In genomic region chr4:79050521-79050880, GRCh38 we compare ENCODE assay signal across 13 cellular contexts.
DNase-seq lines count a peak whose midpoint lies in the region; ATAC-seq and TF ChIP-seq lines count a peak whose summit lies in the region.
"Had no signal": no experiment of that assay in that cellular context is flagged by ENCODE, and none has a peak within 500 bp of the region (broad histone marks: within the 10 kb centered on the region; RNA-seq: fewer than 3 reads in every experiment).

No MANE protein-coding gene starts in this region.

- CTCF ChIA-PET in Calu3 (lab: Charles Lee) (no interaction called here), PC-3 (lab: Charles Lee) (interaction anchor here (1.9 kb wide), 1 partner anchor 9 kb away, joined by 7 read pairs; no protein-coding TSS in a partner anchor)
- CTCF ChIA-PET in activated CD4-positive, alpha-beta T cell treated with anti-CD3 and anti-CD28 coated beads, Interleukin-2, amount 10 ng/mL, durations not matched to agents 7 days and 5 days (lab: Charles Lee), result no interaction called here

- H3K9ac ChIP-seq in PC-3 (ENCODE audit: low read length), result no peak overlapping the region
- H3K9ac ChIP-seq in muscle layer of colon (ENCODE audit: low read length), result no peak overlapping the region

- no TSS peak for BruUV-seq in Calu3 (replicated peaks; lab: Mats Ljungman, UMichigan)
- BruUV-seq in PC-3 (replicated peaks; lab: Mats Ljungman, UMichigan), result no TSS peak

- H3K27me3 Mint-ChIP-seq in Calu3 (ENCODE audit: unreplicated experiment), result no peaks in the 10 kb centered on the region
- no peaks in the 10 kb centered on the region for H3K27me3 Mint-ChIP-seq in activated CD4-positive, alpha-beta T cell treated with anti-CD3 and anti-CD28 coated beads, Interleukin-2, amount 10 ng/mL, durations not matched to agents 7 days and 5 days
- H3K27me3 Mint-ChIP-seq: activated naive CD8-positive, alpha-beta T cell treated with anti-CD3 and anti-CD28 coated beads for 36 hours had no signal

- TF ChIP-seq CTCF in Calu3 (IDR thresholded peaks at IDR 0.05; ENCODE audit: unreplicated experiment) (no peak), PC-3 (conservative IDR thresholded peaks at IDR 0.05; ENCODE audit: low read depth, low read length) (no peak)

- H3K4me2 ChIP-seq in PC-3 (ENCODE audit: low read length), result peak overlapping the region; percentile 81

- peak overlapping the region; percentile 69 for H3K4me3 Mint-ChIP-seq in Calu3 (ENCODE audit: low read depth, unreplicated experiment)
- H3K4me3 Mint-ChIP-seq in activated CD4-positive, alpha-beta T cell treated with anti-CD3 and anti-CD28 coated beads, Interleukin-2, amount 10 ng/mL, durations not matched to agents 7 days and 5 days, result no peak overlapping the region
- H3K4me3 Mint-ChIP-seq: activated naive CD8-positive, alpha-beta T cell treated with anti-CD3 and anti-CD28 coated beads for 36 hours had no signal

- ATAC-seq in PC-3 (peak; percentile 15; the same call in 1 of the 2 replicates), GM21367 (IDR thresholded peaks at IDR 0.05; ENCODE audit: unreplicated experiment) (no peak)

- H3K36me3 ChIP-seq in PC-3 (ENCODE audit: low read depth, low read length), result no peaks in the 10 kb centered on the region
- H3K36me3 ChIP-seq in muscle layer of colon (ENCODE audit: insufficient read depth, low read length), result no peaks in the 10 kb centered on the region
- H3K36me3 ChIP-seq: suprapubic skin had no signal

- peak overlapping the region; percentile 66 for H3K27ac Mint-ChIP-seq in Calu3 (ENCODE audit: unreplicated experiment)
- no peak overlapping the region for H3K27ac Mint-ChIP-seq in activated CD4-positive, alpha-beta T cell treated with anti-CD3 and anti-CD28 coated beads, Interleukin-2, amount 10 ng/mL, durations not matched to agents 7 days and 5 days
- H3K27ac Mint-ChIP-seq: activated naive CD8-positive, alpha-beta T cell treated with anti-CD3 and anti-CD28 coated beads for 36 hours had no signal

- H3K27ac ChIP-seq in PC-3 (ENCODE audit: low read length) (no peak overlapping the region), muscle layer of colon (ENCODE audit: low read depth, low read length) (peak overlapping the region; percentile 13)
- H3K27ac ChIP-seq: suprapubic skin had no signal

- H3K4me1 ChIP-seq in PC-3 (ENCODE audit: insufficient read depth, low read length) (peaks cover 7% of the 10 kb centered on the region; the same call in 1 of the 2 replicates), muscle layer of colon (ENCODE audit: insufficient read depth, low read length) (peaks cover 46% of the 10 kb centered on the region)
- H3K4me1 ChIP-seq: suprapubic skin had no signal

- H3K36me3 Mint-ChIP-seq in Calu3 (ENCODE audit: insufficient read depth, unreplicated experiment), result no peaks in the 10 kb centered on the region
- no peaks in the 10 kb centered on the region for H3K36me3 Mint-ChIP-seq in activated CD4-positive, alpha-beta T cell treated with anti-CD3 and anti-CD28 coated beads, Interleukin-2, amount 10 ng/mL, durations not matched to agents 7 days and 5 days (ENCODE audit: low read depth)
- H3K36me3 Mint-ChIP-seq: activated naive CD8-positive, alpha-beta T cell treated with anti-CD3 and anti-CD28 coated beads for 36 hours had no signal

- no peaks in the 10 kb centered on the region for H4K20me1 ChIP-seq in PC-3 (ENCODE audit: low read length)

- H3K27me3 ChIP-seq in PC-3 (ENCODE audit: low read length), result 0 out of 2 replicates have a peak, but pooled peaks cover 14% of the 10 kb centered on the region
- no peaks in the 10 kb centered on the region for H3K27me3 ChIP-seq in muscle layer of colon (ENCODE audit: control insufficient read depth in 1 of 2, insufficient read depth in 2 of 2, low read length in 2 of 2)
- H3K27me3 ChIP-seq: suprapubic skin had no signal

- H3K79me2 ChIP-seq in PC-3 (ENCODE audit: low read length), result no peaks in the 10 kb centered on the region

- H3F3A ChIP-seq in PC-3 (ENCODE audit: low read length, unreplicated experiment), result no peaks in the 10 kb centered on the region

- intact Hi-C loops in Calu3 (cut with micrococcal nuclease; ENCODE audit: unreplicated experiment), result no loop called here
- intact Hi-C loops in PC-3 (cut with micrococcal nuclease), result no loop called here

- H3K4me3 ChIP-seq in PC-3 (ENCODE audit: low read length), result peak overlapping the region; percentile 62
- H3K4me3 ChIP-seq in muscle layer of colon (ENCODE audit: low read depth in 1 of 2, low read length in 2 of 2), result peak overlapping the region in 1 of 2 donors; percentile 28
- H3K4me3 ChIP-seq: suprapubic skin had no signal

- DNase-seq in Calu3 (no peak), NCI-H1694 (lab: John Stamatoyannopoulos, UW) (peak; percentile 89), PC-3 (no peak), mesenteric fat pad (ENCODE audit: low spot score) (no peak), islet precursor cell (no peak)
- no peak for DNase-seq in activated CD4-positive, alpha-beta T cell treated with anti-CD3 and anti-CD28 coated beads, Interleukin-2, amount 10 ng/mL, durations not matched to agents 7 days and 5 days
- DNase-seq: activated naive CD8-positive, alpha-beta T cell treated with anti-CD3 and anti-CD28 coated beads for 36 hours; cortex of kidney; kidney glomerular epithelial cell; stimulated activated CD4-positive, alpha-beta T cell treated with anti-CD3 and anti-CD28 coated beads, Interleukin-2, amount 100 ng/mL, for 24 hours had no signal

- no peaks in the 10 kb centered on the region for H3K9me3 Mint-ChIP-seq in Calu3 (ENCODE audit: low read depth, unreplicated experiment)
- no peaks in the 10 kb centered on the region for H3K9me3 Mint-ChIP-seq in activated CD4-positive, alpha-beta T cell treated with anti-CD3 and anti-CD28 coated beads, Interleukin-2, amount 10 ng/mL, durations not matched to agents 7 days and 5 days
- H3K9me3 Mint-ChIP-seq: activated naive CD8-positive, alpha-beta T cell treated with anti-CD3 and anti-CD28 coated beads for 36 hours had no signal

- peaks cover 9% of the 10 kb centered on the region for H3K4me1 Mint-ChIP-seq in Calu3 (ENCODE audit: low read depth, unreplicated experiment)
- no peaks in the 10 kb centered on the region for H3K4me1 Mint-ChIP-seq in activated CD4-positive, alpha-beta T cell treated with anti-CD3 and anti-CD28 coated beads, Interleukin-2, amount 10 ng/mL, durations not matched to agents 7 days and 5 days
- H3K4me1 Mint-ChIP-seq: activated naive CD8-positive, alpha-beta T cell treated with anti-CD3 and anti-CD28 coated beads for 36 hours had no signal

- peak overlapping the region; percentile 85 for H2AFZ ChIP-seq in PC-3 (ENCODE audit: low read length)

- H3K9me3 ChIP-seq in PC-3 (ENCODE audit: low read length) (no peaks in the 10 kb centered on the region), muscle layer of colon (ENCODE audit: low read length) (no peaks in the 10 kb centered on the region)
- H3K9me3 ChIP-seq: suprapubic skin had no signal

- no peaks in the 10 kb centered on the region for H3K9me2 ChIP-seq in PC-3 (replicated peaks; ENCODE audit: low read length)

- POLR2A ChIA-PET in PC-3 (lab: Charles Lee; ENCODE audit: unreplicated experiment), result interaction anchor here (0.7 kb wide), 1 partner anchor 27 kb away, joined by 14 read pairs; no protein-coding TSS in a partner anchor
- POLR2A ChIA-PET in activated CD4-positive, alpha-beta T cell treated with anti-CD3 and anti-CD28 coated beads, Interleukin-2, amount 10 ng/mL, durations not matched to agents 7 days and 5 days (lab: Charles Lee), result no interaction called here
